ENCODE assay signal across 8 cellular contexts in the genomic region with DNA sequence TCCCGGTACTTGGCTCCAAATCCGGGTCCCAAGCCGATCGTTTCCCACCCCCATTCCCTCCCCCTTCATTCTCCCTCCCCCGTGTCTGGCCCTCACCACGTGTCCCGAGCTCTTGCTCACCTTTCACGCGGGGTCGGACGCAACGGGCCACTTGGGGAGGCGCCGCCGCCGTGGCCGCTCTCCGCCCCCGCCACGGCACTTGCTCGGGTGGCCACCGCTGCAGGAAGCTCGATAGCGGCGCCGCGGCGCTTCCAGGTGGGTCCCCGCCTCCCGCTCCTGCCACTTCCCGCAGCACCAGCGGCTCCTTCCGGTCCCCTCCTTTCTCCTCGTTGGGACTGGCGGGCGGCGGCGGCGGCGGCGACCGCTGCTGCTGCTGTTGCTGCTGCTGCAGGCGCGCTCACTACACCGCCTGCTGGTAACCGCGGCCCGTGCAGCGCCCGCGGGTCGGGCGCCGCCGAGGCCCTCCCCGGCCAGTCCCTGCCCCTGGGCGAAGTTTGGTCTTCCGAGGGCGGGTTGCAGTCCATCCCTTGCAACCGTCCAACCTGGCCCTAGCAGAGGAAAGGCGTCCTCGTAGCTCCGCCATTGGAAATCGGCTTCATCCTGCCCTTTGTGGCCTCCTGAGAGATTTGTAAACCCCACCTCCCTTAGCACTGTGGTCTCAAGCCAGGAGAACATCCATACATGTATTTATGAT. TPM values are rescaled to one million over a fixed set of nuclear protein-coding genes. Genes with fewer than 3 reads are reported as not detected.
DNase-seq lines count a peak whose midpoint lies in the region; ATAC-seq and TF ChIP-seq lines count a peak whose summit lies in the region.

No MANE protein-coding gene starts in this region.

- H3K4me1 ChIP-seq in right cardiac atrium (ENCODE audit: control insufficient read depth, insufficient read depth, low read length) (no peaks in the 10 kb centered on the region), vagina (peaks cover 49% of the 10 kb centered on the region)

- H3K36me3 ChIP-seq in vagina, result no peaks in the 10 kb centered on the region

- H3K4me3 ChIP-seq in right cardiac atrium (ENCODE audit: low read length), result peak overlapping the region; percentile 71
- peak overlapping the region; percentile 76 to 93 for H3K4me3 ChIP-seq in vagina

- H3K27me3 ChIP-seq in right cardiac atrium (ENCODE audit: control insufficient read depth, insufficient read depth) (no peaks in the 10 kb centered on the region), vagina (no peaks in the 10 kb centered on the region)

- TF ChIP-seq POLR2A in vagina (IDR thresholded peaks at IDR 0.05), result no peak

- ATAC-seq in GM18498 (IDR thresholded peaks at IDR 0.05; ENCODE audit: unreplicated experiment) (peak; percentile 84), HG02885 (IDR thresholded peaks at IDR 0.05; ENCODE audit: poor library complexity, unreplicated experiment) (peak; percentile 78), right cardiac atrium (peak; percentile 93)

- H3K9me3 ChIP-seq in right cardiac atrium (ENCODE audit: control insufficient read depth, low read length) (no peaks in the 10 kb centered on the region), vagina (no peaks in the 10 kb centered on the region)

- TF ChIP-seq CTCF in vagina (IDR thresholded peaks at IDR 0.05), result peak; percentile 76 to 93 (median 82)

- intact Hi-C loops in right cardiac atrium (cut with DNase I), result no loop called here
- intact Hi-C loops in vagina (cut with DNase I), result loop anchor here (5.0 kb wide), 1 partner anchor 74 kb away; the partner anchor contains the start of gene USP33

- DNase-seq in NCI-H146 treated with DMSO at 0.1 percent for 48 hours (lab: John Stamatoyannopoulos, UW; ENCODE audit: unreplicated experiment) (peak; percentile 89), T-helper 1 cell (peak; percentile 88 to 93 (median 91)), amygdala (lab: John Stamatoyannopoulos, UW) (peak; percentile 41 to 93 (median 86)), right cardiac atrium (peak; percentile 95 to 98 (median 97)), putamen (ENCODE audit: low spot score) (peak; percentile 94), vagina (ENCODE audit: extremely low spot score in 2 of 2) (peak in 1 of 2 donors; percentile 95)

- under 1% methylated on average over 64 of the region's 64 CpGs for WGBS in right cardiac atrium

- H3K27ac ChIP-seq in right cardiac atrium (ENCODE audit: low read length) (peak overlapping the region; percentile 95), vagina (peak overlapping the region; percentile 95)

RNA-seq across cellular contexts. Expression of gene ZZZ3, which starts 0.8 kb away (rescaled TPM):
- 10 to 100 TPM; 31.7 to 44.7 (median 38.6) TPM for total RNA-seq in right cardiac atrium
- 9.3 TPM for polyA plus RNA-seq in right cardiac atrium
- total RNA-seq in vagina, result 63.1 TPM
